Comparison of ENCODE assay signal across 16 cellular contexts in the genomic region with DNA sequence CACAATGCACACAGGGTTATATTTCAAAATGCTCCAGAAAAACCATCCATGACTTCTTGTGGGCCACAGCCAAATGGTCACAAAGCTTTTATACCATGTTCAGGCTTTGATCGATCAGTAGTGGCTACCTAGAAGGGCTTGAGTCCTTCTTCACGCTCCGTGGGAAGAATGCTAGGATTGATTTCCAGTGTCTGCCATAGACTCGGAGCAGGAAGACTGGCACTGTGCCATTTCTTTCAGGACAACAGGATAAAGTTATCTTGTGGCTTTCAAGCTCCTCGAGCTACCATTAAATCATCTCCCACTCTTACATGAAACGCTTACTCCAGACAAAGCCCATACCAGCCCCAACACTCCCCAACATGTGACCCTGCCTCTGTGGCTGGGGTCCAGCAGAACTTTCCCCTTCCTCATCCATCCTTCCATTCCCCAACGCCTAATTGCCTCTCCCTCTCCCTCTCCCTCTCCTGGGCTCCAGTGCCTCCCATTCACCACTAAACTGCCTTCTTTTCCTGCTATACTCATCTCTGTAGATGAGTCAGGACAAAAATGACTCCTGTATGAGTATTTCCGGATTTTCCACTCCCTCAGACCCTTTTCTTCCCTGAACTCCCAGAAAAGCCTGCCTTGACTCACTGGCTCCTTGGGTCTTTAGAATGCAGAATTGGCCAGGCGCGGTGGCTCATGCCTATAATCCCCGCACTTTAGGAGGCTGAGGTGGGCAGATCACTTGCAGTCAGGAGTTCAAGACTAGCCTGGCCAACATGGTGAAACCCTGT. TPM values are rescaled to one million over a fixed set of nuclear protein-coding genes. Genes with fewer than 3 reads are reported as not detected.
DNase-seq lines count a peak whose midpoint lies in the region; ATAC-seq and TF ChIP-seq lines count a peak whose summit lies in the region.
"Had no signal": no experiment of that assay in that cellular context is flagged by ENCODE, and none has a peak within 500 bp of the region (broad histone marks: within the 10 kb centered on the region; RNA-seq: fewer than 3 reads in every experiment).

No MANE protein-coding gene starts in this region.

- H3K27ac ChIP-seq in neural progenitor cell = no peak overlapping the region
- H3K27ac ChIP-seq: gastrocnemius medialis, pancreas, testis had no signal

- intact Hi-C loops in left ventricle myocardium superior (cut with micrococcal nuclease) = no loop called here

- peak overlapping the region; percentile 46 for H3K27ac Mint-ChIP-seq in neural progenitor cell
- H3K27ac Mint-ChIP-seq: activated CD8-positive, alpha-beta T cell treated with anti-CD3 and anti-CD28 coated beads for 36 hours; activated T-helper 17 cell treated with anti-CD3 and anti-CD28 coated beads, Interleukin-2, amount 50 U/mL, for 72 hours had no signal

- peaks cover 19% of the 10 kb centered on the region for H3K4me1 ChIP-seq in neural progenitor cell
- H3K4me1 ChIP-seq: gastrocnemius medialis, pancreas, testis had no signal

- H2AFZ ChIP-seq in neural progenitor cell (replicated peaks) = no peak overlapping the region

- H3K27me3 Mint-ChIP-seq in neural progenitor cell (ENCODE audit: insufficient read depth, low read depth) = peaks cover 8% of the 10 kb centered on the region
- H3K27me3 Mint-ChIP-seq: activated CD8-positive, alpha-beta T cell treated with anti-CD3 and anti-CD28 coated beads for 36 hours; CD4-positive, CD25-positive, alpha-beta regulatory T cell had no signal

- ATAC-seq in left ventricle myocardium superior = no peak
- ATAC-seq: activated CD8-positive, alpha-beta T cell treated with anti-CD3 and anti-CD28 coated beads for 36 hours; activated T-helper 17 cell treated with anti-CD3 and anti-CD28 coated beads, Interleukin-2, amount 50 U/mL, for 72 hours; gastrocnemius medialis; pancreas had no signal

- no peaks in the 10 kb centered on the region for H3K9me3 Mint-ChIP-seq in neural progenitor cell
- H3K9me3 Mint-ChIP-seq: activated CD8-positive, alpha-beta T cell treated with anti-CD3 and anti-CD28 coated beads for 36 hours; activated T-helper 17 cell treated with anti-CD3 and anti-CD28 coated beads, Interleukin-2, amount 50 U/mL, for 72 hours; CD4-positive, CD25-positive, alpha-beta regulatory T cell had no signal

- H3K4me1 Mint-ChIP-seq in neural progenitor cell = peaks cover 70% of the 10 kb centered on the region
- H3K4me1 Mint-ChIP-seq: activated T-helper 17 cell treated with anti-CD3 and anti-CD28 coated beads, Interleukin-2, amount 50 U/mL, for 72 hours had no signal

- no peaks in the 10 kb centered on the region for H3K36me3 ChIP-seq in neural progenitor cell
- H3K36me3 ChIP-seq: gastrocnemius medialis, pancreas had no signal

- H3K9ac ChIP-seq in neural progenitor cell = no peak overlapping the region
- H3K9ac ChIP-seq: SK-N-SH had no signal

- H3K4me3 ChIP-seq in neural progenitor cell = no peak overlapping the region
- H3K4me3 ChIP-seq: gastrocnemius medialis, pancreas, testis had no signal

- peaks cover 90% of the 10 kb centered on the region for H4K20me1 ChIP-seq in neural progenitor cell (ENCODE audit: low read depth)

- no peak overlapping the region for H3K4me3 Mint-ChIP-seq in neural progenitor cell
- H3K4me3 Mint-ChIP-seq: activated CD8-positive, alpha-beta T cell treated with anti-CD3 and anti-CD28 coated beads for 36 hours; activated T-helper 17 cell treated with anti-CD3 and anti-CD28 coated beads, Interleukin-2, amount 50 U/mL, for 72 hours; CD4-positive, CD25-positive, alpha-beta regulatory T cell had no signal

- DNase-seq in ELR (ENCODE audit: low read depth) (peak; percentile 91), LHCN-M2 (ENCODE audit: low read depth) (peak; percentile 12), cerebellum (ENCODE audit: low spot score) (peak; percentile 32), neural progenitor cell (ENCODE audit: low spot score) (no peak), GF-D8 (lab: John Stamatoyannopoulos, UW) (no peak), NOMO-1 treated with dmso at 0.1 percent for 144 hours (lab: John Stamatoyannopoulos, UW; ENCODE audit: unreplicated experiment) (no peak), Ammon's horn (ENCODE audit: low spot score) (no peak), left ventricle myocardium superior (no peak)
- DNase-seq: activated CD8-positive, alpha-beta T cell treated with anti-CD3 and anti-CD28 coated beads for 36 hours; anterior cingulate cortex; CD4-positive, CD25-positive, alpha-beta regulatory T cell; gastrocnemius medialis; pancreas; SK-N-SH; testis had no signal

- no peak for TF ChIP-seq CTCF in neural progenitor cell (IDR thresholded peaks at IDR 0.05)

- no peaks in the 10 kb centered on the region for H3K9me3 ChIP-seq in neural progenitor cell (ENCODE audit: low read depth)
- H3K9me3 ChIP-seq: gastrocnemius medialis, pancreas, SK-N-SH, testis had no signal

- H3K4me2 ChIP-seq in neural progenitor cell = peak overlapping the region; percentile 15
- H3K4me2 ChIP-seq: SK-N-SH had no signal

- peaks cover 83% of the 10 kb centered on the region for H3K79me2 ChIP-seq in neural progenitor cell (ENCODE audit: low read depth)

- no peaks in the 10 kb centered on the region for H3K27me3 ChIP-seq in neural progenitor cell
- H3K27me3 ChIP-seq: gastrocnemius medialis, pancreas, testis had no signal

- peaks cover 7% of the 10 kb centered on the region for H3K36me3 Mint-ChIP-seq in neural progenitor cell
- H3K36me3 Mint-ChIP-seq: CD4-positive, CD25-positive, alpha-beta regulatory T cell had no signal

- peaks cover 4% of the 10 kb centered on the region for H3F3A ChIP-seq in neural progenitor cell (ENCODE audit: low read depth)

RNA-seq across cellular contexts. Expression of a gene that starts 40.9 kb away (rescaled TPM):
- total RNA-seq in LHCN-M2 (2014; rRNA removed) (not detected in 2 replicates), cerebellum (119 TPM), neural progenitor cell (ENCODE audit: low replicate concordance) (45.3 and 63.3 TPM in 2 replicates), left ventricle myocardium superior (1.8 TPM)
- polyA plus RNA-seq in LHCN-M2 (2012) = not detected

Comparison
In these comparisons a context has a peak if more than half of its experiments do, and no peak if none do; other contexts are left out.
1. DNase-seq: peak in ELR (single experiment), LHCN-M2 (single experiment) and cerebellum (single experiment); none in neural progenitor cell (single experiment), GF-D8 (single experiment), NOMO-1 treated with dmso at 0.1 percent for 144 hours (single experiment), Ammon's horn (single experiment) and left ventricle myocardium superior (single experiment).
2. RNA of a gene that starts 40.9 kb away (total RNA-seq): 119 TPM in cerebellum (single experiment) and 45.3 to 63.3 TPM in neural progenitor cell; 1.8 TPM in left ventricle myocardium superior (single experiment) and not detected in LHCN-M2; every median in the first group is over 10 times any median in the second.